In the genomic region with DNA sequence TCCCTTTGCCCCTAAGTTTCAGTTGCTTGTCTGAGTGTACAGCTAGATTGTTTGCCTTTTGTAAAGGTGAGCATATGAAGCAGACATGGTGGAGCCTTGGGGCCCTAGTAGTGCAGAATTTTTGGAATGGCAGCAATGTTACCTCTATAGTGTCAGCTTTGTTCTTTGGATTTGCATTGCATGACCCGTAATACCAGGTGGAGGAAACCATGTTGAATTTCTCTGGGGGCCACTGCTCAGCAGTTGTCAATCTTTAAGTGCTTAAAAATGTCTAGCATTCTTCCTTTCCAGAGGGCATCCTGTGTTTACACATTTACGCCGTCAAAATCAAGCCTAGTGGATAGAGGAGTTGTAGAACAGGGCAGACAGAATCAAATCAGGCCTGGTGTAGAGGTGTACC, we compare ENCODE assay signal across 24 cellular contexts.
"Had no signal": no experiment of that assay in that cellular context is flagged by ENCODE, and none has a peak within 500 bp of the region (broad histone marks: within the 10 kb centered on the region; RNA-seq: fewer than 3 reads in every experiment).

No MANE protein-coding gene starts in this region.

- H3K36me3 Mint-ChIP-seq: immature natural killer cell; natural killer cell treated with Interleukin-12 subunit alpha and Interleukin-12 subunit beta and Interleukin-15 and Interleukin-18, amount 100 ng/mL, for 72 hours; stimulated activated effector memory CD8-positive, alpha-beta T cell treated with anti-CD3 and anti-CD28 coated beads, Interleukin-12 subunit alpha, Interleukin-12 subunit beta, amount 100 ng/mL, for 72 hours had no signal

- H3K79me2 ChIP-seq: hepatocyte had no signal

- H2AFZ ChIP-seq: hepatocyte had no signal

- H3K27me3 ChIP-seq: colonic mucosa, esophagus muscularis mucosa, gastroesophageal sphincter, hepatocyte, sigmoid colon, testis, tibial artery, upper lobe of left lung had no signal

- H3K4me3 ChIP-seq: colonic mucosa, esophagus muscularis mucosa, gastroesophageal sphincter, heart left ventricle, hepatocyte, lower lobe of right lung, psoas muscle, sigmoid colon, testis, tibial artery, upper lobe of left lung had no signal

- ATAC-seq: foreskin keratinocyte; gastroesophageal sphincter; heart left ventricle; left ventricle myocardium superior; lower lobe of right lung; natural killer cell treated with Interleukin-12 subunit alpha and Interleukin-12 subunit beta and Interleukin-15 and Interleukin-18, amount 100 ng/mL, for 72 hours; psoas muscle; right cardiac atrium; stimulated activated effector memory CD8-positive, alpha-beta T cell treated with anti-CD3 and anti-CD28 coated beads, Interleukin-12 subunit alpha, Interleukin-12 subunit beta, amount 100 ng/mL, for 72 hours; stimulated activated naive CD8-positive, alpha-beta T cell treated with anti-CD3 and anti-CD28 coated beads, Interleukin-15, Interleukin-2, amounts not matched to agents 100 U/mL and 50 U/mL, for 24 hours had no signal

- H3K4me1 ChIP-seq: colonic mucosa, esophagus muscularis mucosa, foreskin keratinocyte, gastroesophageal sphincter, heart left ventricle, lower lobe of right lung, psoas muscle, sigmoid colon, testis, tibial artery, upper lobe of left lung had no signal

- H3K27ac Mint-ChIP-seq: immature natural killer cell; natural killer cell treated with Interleukin-12 subunit alpha and Interleukin-12 subunit beta and Interleukin-15 and Interleukin-18, amount 100 ng/mL, for 72 hours; stimulated activated effector memory CD8-positive, alpha-beta T cell treated with anti-CD3 and anti-CD28 coated beads, Interleukin-12 subunit alpha, Interleukin-12 subunit beta, amount 100 ng/mL, for 72 hours had no signal

- DNase-seq: colonic mucosa; dermis blood vessel endothelial cell; effector memory CD4-positive, alpha-beta T cell; foreskin keratinocyte; heart left ventricle; immature natural killer cell; left ventricle myocardium superior; lower lobe of right lung; psoas muscle; right cardiac atrium; sigmoid colon; stimulated activated CD4-positive, alpha-beta T cell treated with anti-CD3 and anti-CD28 coated beads, Interleukin-2, amount 100 ng/mL, for 24 hours; stimulated activated CD4-positive, alpha-beta T cell treated with anti-CD3 and anti-CD28 coated beads, Interleukin-4, amount 100 ng/mL, for 24 hours; stimulated activated naive CD8-positive, alpha-beta T cell treated with anti-CD3 and anti-CD28 coated beads, Interleukin-15, Interleukin-2, amounts not matched to agents 100 U/mL and 50 U/mL, for 24 hours; substantia nigra; testis; tibial artery; upper lobe of left lung had no signal

- H3K9me3 Mint-ChIP-seq: natural killer cell treated with Interleukin-12 subunit alpha and Interleukin-12 subunit beta and Interleukin-15 and Interleukin-18, amount 100 ng/mL, for 72 hours; stimulated activated effector memory CD8-positive, alpha-beta T cell treated with anti-CD3 and anti-CD28 coated beads, Interleukin-12 subunit alpha, Interleukin-12 subunit beta, amount 100 ng/mL, for 72 hours had no signal

- H3K36me3 ChIP-seq: colonic mucosa, esophagus muscularis mucosa, gastroesophageal sphincter, heart left ventricle, lower lobe of right lung, sigmoid colon, tibial artery, upper lobe of left lung had no signal

- H3K4me3 Mint-ChIP-seq: immature natural killer cell; natural killer cell treated with Interleukin-12 subunit alpha and Interleukin-12 subunit beta and Interleukin-15 and Interleukin-18, amount 100 ng/mL, for 72 hours; neural crest cell; stimulated activated effector memory CD8-positive, alpha-beta T cell treated with anti-CD3 and anti-CD28 coated beads, Interleukin-12 subunit alpha, Interleukin-12 subunit beta, amount 100 ng/mL, for 72 hours had no signal

- H3K4me2 ChIP-seq: hepatocyte had no signal

- H3K27ac ChIP-seq: colonic mucosa, esophagus muscularis mucosa, foreskin keratinocyte, gastroesophageal sphincter, heart left ventricle, hepatocyte, lower lobe of right lung, psoas muscle, sigmoid colon, testis, tibial artery, upper lobe of left lung had no signal

- H3K4me1 Mint-ChIP-seq: immature natural killer cell; neural crest cell; stimulated activated effector memory CD8-positive, alpha-beta T cell treated with anti-CD3 and anti-CD28 coated beads, Interleukin-12 subunit alpha, Interleukin-12 subunit beta, amount 100 ng/mL, for 72 hours had no signal

- H3K9me3 ChIP-seq: colonic mucosa, lower lobe of right lung, psoas muscle, sigmoid colon, testis, tibial artery, upper lobe of left lung had no signal
